Comparison of ENCODE assay signal across 21 cellular contexts in the genomic region with DNA sequence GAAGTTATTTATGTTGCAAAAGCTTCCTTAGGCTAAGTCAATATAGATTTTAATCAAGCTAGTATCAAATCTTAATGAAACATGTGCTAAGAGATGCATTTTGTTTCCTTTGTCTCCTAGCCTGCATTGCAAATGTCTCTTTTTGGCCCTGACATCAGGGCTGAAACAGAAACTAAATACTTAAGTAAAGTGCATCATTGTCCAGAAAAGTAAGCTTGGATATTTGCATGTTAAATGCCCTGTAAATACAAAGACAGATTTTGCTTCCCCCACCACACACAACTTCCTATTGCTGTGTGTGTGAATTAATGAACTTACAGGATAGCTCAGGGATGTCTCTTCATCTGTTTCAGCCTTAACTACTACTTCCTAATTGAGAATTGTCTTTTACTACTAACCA. TPM values are rescaled to one million over a fixed set of nuclear protein-coding genes. Genes with fewer than 3 reads are reported as not detected.
DNase-seq lines count a peak whose midpoint lies in the region; ATAC-seq and TF ChIP-seq lines count a peak whose summit lies in the region.
"Had no signal": no experiment of that assay in that cellular context is flagged by ENCODE, and none has a peak within 500 bp of the region (broad histone marks: within the 10 kb centered on the region; RNA-seq: fewer than 3 reads in every experiment).

No MANE protein-coding gene starts in this region.

- H4K20me1 ChIP-seq in GM23338 (replicated peaks; ENCODE audit: insufficient read depth) (no peaks in the 10 kb centered on the region), IMR-90 (ENCODE audit: insufficient read depth, low read length) (no peaks in the 10 kb centered on the region)

- no peak overlapping the region for H3K14ac ChIP-seq in IMR-90 (replicated peaks; ENCODE audit: low read depth, low read length)
- no peak overlapping the region for H3K14ac ChIP-seq in mesenchymal stem cell (ENCODE audit: low read length in 2 of 2)

- CTCF ChIA-PET in IMR-90 (lab: Yijun Ruan, JAX) = interaction anchor here (1.1 kb wide), 1 partner anchor 63 kb away, joined by 4 read pairs; no protein-coding TSS in a partner anchor
- CTCF ChIA-PET in CD4-positive, alpha-beta T cell (lab: Charles Lee) = interaction anchor here (0.8 kb wide), 1 partner anchor 35 kb away, joined by 3 read pairs; no protein-coding TSS in a partner anchor

- H2BK5ac ChIP-seq in IMR-90 (ENCODE audit: low read depth, low read length, poor library complexity, severe bottlenecking) (peak overlapping the region; percentile 5), mesenchymal stem cell (ENCODE audit: low read depth, low read length, poor library complexity, severe bottlenecking) (no peak overlapping the region)

- TF ChIP-seq POLR2A in IMR-90 (IDR thresholded peaks at IDR 0.05; ENCODE audit: low read depth, low read length) = no peak

- H3K23ac ChIP-seq in IMR-90 (ENCODE audit: low read depth, low read length) (no peak overlapping the region), mesenchymal stem cell (ENCODE audit: low read length in 2 of 2) (no peak overlapping the region)

- H3K9me3 Mint-ChIP-seq in GM23338 = no peaks in the 10 kb centered on the region
- H3K9me3 Mint-ChIP-seq in natural killer cell treated with Interleukin-12 subunit alpha and Interleukin-12 subunit beta and Interleukin-15 and Interleukin-18, amount 100 ng/mL, for 72 hours = peaks cover 3% of the 10 kb centered on the region
- H3K9me3 Mint-ChIP-seq in CD4-positive, alpha-beta T cell = no peaks in the 10 kb centered on the region

- H2AFZ ChIP-seq in GM23338 (peak overlapping the region; percentile 63; the same call in 1 of the 2 replicates), IMR-90 (replicated peaks; ENCODE audit: low read length, poor library complexity) (no peak overlapping the region), mesenchymal stem cell (ENCODE audit: low read depth, low read length) (no peak overlapping the region)

- H3K18ac ChIP-seq in IMR-90 (ENCODE audit: low read depth, low read length) (no peak overlapping the region), mesenchymal stem cell (ENCODE audit: low read depth in 1 of 2, low read length in 2 of 2) (no peak overlapping the region)

- H3K9me2 ChIP-seq in GM23338 (ENCODE audit: insufficient read depth) = no peaks in the 10 kb centered on the region

- H2AK5ac ChIP-seq in IMR-90 (ENCODE audit: low read depth, low read length) (no peak overlapping the region), mesenchymal stem cell (ENCODE audit: low read length, severe bottlenecking) (no peak overlapping the region)

- H3K4me3 ChIP-seq in GM23338 (no peak overlapping the region), IMR-90 (ENCODE audit: insufficient read depth, low read depth, low read length) (no peak overlapping the region), mesenchymal stem cell (ENCODE audit: insufficient read depth in 1 of 2, low read depth in 1 of 2, low read length in 2 of 2) (no peak overlapping the region)
- H3K4me3 ChIP-seq: HAP-1, SK-N-MC had no signal

- no peaks in the 10 kb centered on the region for H3K9me1 ChIP-seq in IMR-90 (ENCODE audit: insufficient read depth, low read length)

- intact Hi-C loops in IMR-90 (cut with micrococcal nuclease) = no loop called here
- intact Hi-C loops in CD4-positive, alpha-beta T cell (cut with DNase I, micrococcal nuclease) = no loop called here

- H3K4me1 Mint-ChIP-seq in GM23338 = peaks cover 3% of the 10 kb centered on the region; the same call in 2 of the 3 replicates
- H3K4me1 Mint-ChIP-seq in natural killer cell treated with Interleukin-12 subunit alpha and Interleukin-12 subunit beta and Interleukin-15 and Interleukin-18, amount 100 ng/mL, for 72 hours (ENCODE audit: low read depth in 2 of 2) = no peaks in the 10 kb centered on the region
- no peaks in the 10 kb centered on the region for H3K4me1 Mint-ChIP-seq in CD4-positive, alpha-beta T cell (ENCODE audit: low read depth)
- H3K4me1 Mint-ChIP-seq: T-cell had no signal

- H2BK120ac ChIP-seq in IMR-90 (ENCODE audit: low read depth, low read length) (no peak overlapping the region), mesenchymal stem cell (ENCODE audit: low read depth, low read length) (no peak overlapping the region)

- H3K36me3 ChIP-seq in GM23338 (ENCODE audit: insufficient read depth) (no peaks in the 10 kb centered on the region), IMR-90 (ENCODE audit: control insufficient read depth, insufficient read depth, low read length) (no peaks in the 10 kb centered on the region), mesenchymal stem cell (ENCODE audit: control insufficient read depth in 1 of 2, insufficient read depth in 2 of 2, low read depth in 1 of 2, low read length in 2 of 2) (no peaks in the 10 kb centered on the region)
- H3K36me3 ChIP-seq: HAP-1 had no signal

- H3K9me3 ChIP-seq in IMR-90 (ENCODE audit: control insufficient read depth, insufficient read depth, low read length) (no peaks in the 10 kb centered on the region), mesenchymal stem cell (ENCODE audit: control insufficient read depth, low read length) (no peaks in the 10 kb centered on the region)
- no peaks in the 10 kb centered on the region for H3K9me3 ChIP-seq in CD4-positive, alpha-beta T cell (ENCODE audit: control insufficient read depth, low read length)
- H3K9me3 ChIP-seq: HAP-1 had no signal

- in situ Hi-C loops in IMR-90 (cut with MboI; ENCODE audit: low sequenced_read_pairs) = no loop called here

- H3K4me2 ChIP-seq in GM23338 (no peak overlapping the region), IMR-90 (ENCODE audit: low read depth, low read length) (peak overlapping the region; percentile 22), mesenchymal stem cell (ENCODE audit: low read length, poor library complexity, severe bottlenecking) (no peak overlapping the region)

- H3K4me1 ChIP-seq in GM23338 (ENCODE audit: insufficient read depth) = peaks cover 6% of the 10 kb centered on the region
- no peaks in the 10 kb centered on the region for H3K4me1 ChIP-seq in IMR-90 (ENCODE audit: control insufficient read depth, insufficient read depth, low read length)
- no peaks in the 10 kb centered on the region for H3K4me1 ChIP-seq in mesenchymal stem cell (ENCODE audit: control insufficient read depth, insufficient read depth, low read depth, low read length)

- no peaks in the 10 kb centered on the region for H3K36me3 Mint-ChIP-seq in GM23338 (ENCODE audit: low read depth)
- no peaks in the 10 kb centered on the region for H3K36me3 Mint-ChIP-seq in natural killer cell treated with Interleukin-12 subunit alpha and Interleukin-12 subunit beta and Interleukin-15 and Interleukin-18, amount 100 ng/mL, for 72 hours
- no peaks in the 10 kb centered on the region for H3K36me3 Mint-ChIP-seq in CD4-positive, alpha-beta T cell (ENCODE audit: low read depth)
- H3K36me3 Mint-ChIP-seq: T-cell had no signal

- H2BK15ac ChIP-seq in IMR-90 (ENCODE audit: low read depth, low read length) = no peak overlapping the region
- no peak overlapping the region for H2BK15ac ChIP-seq in mesenchymal stem cell (ENCODE audit: low read depth, poor library complexity, severe bottlenecking)

- H3K79me1 ChIP-seq in IMR-90 (ENCODE audit: low read depth in 1 of 2, low read length in 2 of 2) = no peaks in the 10 kb centered on the region
- H3K79me1 ChIP-seq in mesenchymal stem cell (replicated peaks; ENCODE audit: low read length, poor library complexity, severe bottlenecking) = no peaks in the 10 kb centered on the region

- H3K79me2 ChIP-seq in GM23338 (replicated peaks; ENCODE audit: insufficient read depth) = no peaks in the 10 kb centered on the region

- POLR2A ChIA-PET in IMR-90 (lab: Charles Lee; ENCODE audit: unreplicated experiment) = no interaction called here
- POLR2A ChIA-PET in CD4-positive, alpha-beta T cell (lab: Charles Lee) = interaction anchor here (1.1 kb wide), 1 partner anchor 10 kb away, joined by 3 read pairs; a partner anchor contains a TSS

- ATAC-seq in GM18907 (IDR thresholded peaks at IDR 0.05; ENCODE audit: unreplicated experiment) (peak; percentile 51), GM23338 (no peak), IMR-90 (ENCODE audit: low read depth) (no peak), GM19023 (IDR thresholded peaks at IDR 0.05; ENCODE audit: unreplicated experiment) (no peak)
- no peak for ATAC-seq in natural killer cell treated with Interleukin-12 subunit alpha and Interleukin-12 subunit beta and Interleukin-15 and Interleukin-18, amount 100 ng/mL, for 72 hours
- no peak for ATAC-seq in CD4-positive, alpha-beta T cell (ENCODE audit: poor library complexity)
- ATAC-seq: HepG2, T-cell had no signal

- dilution Hi-C loops in IMR-90 (cut with HindIII; ENCODE audit: low sequenced_read_pairs, unreplicated experiment) = no loop called here

- H4K8ac ChIP-seq in IMR-90 (ENCODE audit: low read depth in 2 of 2, low read length in 2 of 2) (no peak overlapping the region), mesenchymal stem cell (ENCODE audit: low read length) (no peak overlapping the region)

- no peaks in the 10 kb centered on the region for H3K27me3 Mint-ChIP-seq in GM23338 (ENCODE audit: insufficient read depth, low read depth, poor library complexity)
- peaks cover 2 to 7% of the 10 kb centered on the region in 2 donors for H3K27me3 Mint-ChIP-seq in natural killer cell treated with Interleukin-12 subunit alpha and Interleukin-12 subunit beta and Interleukin-15 and Interleukin-18, amount 100 ng/mL, for 72 hours
- H3K27me3 Mint-ChIP-seq in CD4-positive, alpha-beta T cell = no peaks in the 10 kb centered on the region

- H3K4ac ChIP-seq in IMR-90 (ENCODE audit: low read depth, low read length) = no peak overlapping the region
- H3K4ac ChIP-seq in mesenchymal stem cell (ENCODE audit: low read depth in 1 of 2, low read length in 2 of 2) = no peak overlapping the region

- DNase-seq in GM23338 (ENCODE audit: low spot score) (no peak), IMR-90 (no peak), mesenchymal stem cell (peak; percentile 26), cerebellar nuclear complex (lab: John Stamatoyannopoulos, UW) (no peak)
- no peak for DNase-seq in natural killer cell treated with Interleukin-12 subunit alpha and Interleukin-12 subunit beta and Interleukin-15 and Interleukin-18, amount 100 ng/mL, for 72 hours (ENCODE audit: low spot score)
- DNase-seq in CD4-positive, alpha-beta T cell = no peak
- DNase-seq: ACHN; C1 segment of cervical spinal cord; DMS79 treated with DMSO at 0.1 percent for 48 hours; KG1; NCI-H1436 treated with DMSO at 0.1 percent for 48 hours; NCI-H2029; NK-92 treated with Interleukin-12 subunit alpha and Interleukin-12 subunit beta, amount 100 ng/mL, for 24 hours; Right ventricle myocardium superior; T-cell had no signal

- no peak overlapping the region for H3K4me3 Mint-ChIP-seq in GM23338
- H3K4me3 Mint-ChIP-seq in natural killer cell treated with Interleukin-12 subunit alpha and Interleukin-12 subunit beta and Interleukin-15 and Interleukin-18, amount 100 ng/mL, for 72 hours = no peak overlapping the region
- H3K4me3 Mint-ChIP-seq in CD4-positive, alpha-beta T cell = no peak overlapping the region
- H3K4me3 Mint-ChIP-seq: T-cell had no signal

- no peak for TF ChIP-seq CTCF in GM23338 (conservative IDR thresholded peaks at IDR 0.05; ENCODE audit: low read depth in 2 of 2)
- no peak for TF ChIP-seq CTCF in IMR-90 (conservative IDR thresholded peaks at IDR 0.05; ENCODE audit: low read depth, low read length)
- no peak for TF ChIP-seq CTCF in CD4-positive, alpha-beta T cell (IDR thresholded peaks at IDR 0.05)

- BruUV-seq in IMR-90 (replicated peaks; lab: Mats Ljungman, UMichigan) = no TSS peak

- H3K27ac Mint-ChIP-seq in GM23338 = no peak overlapping the region
- no peak overlapping the region for H3K27ac Mint-ChIP-seq in natural killer cell treated with Interleukin-12 subunit alpha and Interleukin-12 subunit beta and Interleukin-15 and Interleukin-18, amount 100 ng/mL, for 72 hours
- no peak overlapping the region for H3K27ac Mint-ChIP-seq in CD4-positive, alpha-beta T cell
- H3K27ac Mint-ChIP-seq: T-cell had no signal

- no peaks in the 10 kb centered on the region for H3F3A ChIP-seq in GM23338 (replicated peaks; ENCODE audit: low read depth)

- H4K5ac ChIP-seq in IMR-90 (ENCODE audit: low read depth, low read length) = peak overlapping the region; percentile 4; the same call in 1 of the 2 replicates

- H2BK20ac ChIP-seq in IMR-90 (ENCODE audit: low read depth, low read length) = no peak overlapping the region

- no peak overlapping the region for H2BK12ac ChIP-seq in mesenchymal stem cell (ENCODE audit: low read length in 2 of 2)

- TF ChIP-seq RAD21 in IMR-90 (IDR thresholded peaks at IDR 0.05; ENCODE audit: low read length) = no peak

- H3K27me3 ChIP-seq in GM23338 (ENCODE audit: insufficient read depth) = no peaks in the 10 kb centered on the region
- no peaks in the 10 kb centered on the region for H3K27me3 ChIP-seq in IMR-90 (ENCODE audit: control insufficient read depth, insufficient read depth, low read length)
- no peaks in the 10 kb centered on the region for H3K27me3 ChIP-seq in mesenchymal stem cell (ENCODE audit: control insufficient read depth in 1 of 2, insufficient read depth in 1 of 2, low read length in 2 of 2)
- H3K27me3 ChIP-seq in CD4-positive, alpha-beta T cell (ENCODE audit: control insufficient read depth, insufficient read depth, low read length) = no peaks in the 10 kb centered on the region

- H4K91ac ChIP-seq in IMR-90 (ENCODE audit: insufficient read depth, low read depth, low read length) (no peak overlapping the region), mesenchymal stem cell (ENCODE audit: low read length) (no peak overlapping the region)

- H3K56ac ChIP-seq in IMR-90 (ENCODE audit: extremely low read depth, insufficient read depth, low read length) = no peak overlapping the region

- H2AK9ac ChIP-seq in IMR-90 (replicated peaks; ENCODE audit: low read depth, low read length, poor library complexity) = no peak overlapping the region

- H3K27ac ChIP-seq in GM23338 (ENCODE audit: low read depth) (no peak overlapping the region; the same call in 1 of the 2 replicates), IMR-90 (ENCODE audit: insufficient read depth, low read length) (no peak overlapping the region), mesenchymal stem cell (ENCODE audit: low read length, poor library complexity, severe bottlenecking) (no peak overlapping the region)
- H3K27ac ChIP-seq in CD4-positive, alpha-beta T cell (ENCODE audit: low read depth, low read length) = no peak overlapping the region
- H3K27ac ChIP-seq: SK-N-MC had no signal

- H3K9ac ChIP-seq in IMR-90 (ENCODE audit: low read depth, low read length) (no peak overlapping the region), mesenchymal stem cell (ENCODE audit: low read length) (no peak overlapping the region)

RNA-seq across cellular contexts. Expression of a gene that starts 9.9 kb away (rescaled TPM):
- total RNA-seq in GM23338 (2014; rRNA removed; shearing (Covaris generic)) = 11.5 and 12.5 TPM in 2 replicates
- polyA plus RNA-seq in GM23338 (2016; fragmentation: Nextera tagmentation; extraction: Ambion mirVana) (1.8 and 2.5 TPM in 2 replicates), IMR-90 (2012; rRNA removed) (26.8 and 30.6 TPM in 2 replicates)
- 28.1 and 32.8 TPM in 2 replicates for total RNA-seq in IMR-90 (2012; rRNA removed)
- 10.8 and 17.7 TPM in 2 replicates for polyA plus RNA-seq in IMR-90 (2012; cell fraction: cytosol; rRNA removed)
- 41.6 and 41.8 TPM in 2 replicates for polyA plus RNA-seq in IMR-90 (2012; cell fraction: nucleus; rRNA removed; ENCODE audit: low replicate concordance)
- polyA plus RNA-seq in mesenchymal stem cell (2013, experiment 1 of 2) = 8.3 TPM
- 9.1 TPM for polyA plus RNA-seq in mesenchymal stem cell (2013, experiment 2 of 2)
- 10 to 100 TPM; 21.0 to 37.6 TPM for total RNA-seq in natural killer cell treated with Interleukin-12 subunit alpha and Interleukin-12 subunit beta and Interleukin-15 and Interleukin-18, amount 100 ng/mL, for 72 hours
- total RNA-seq in CD4-positive, alpha-beta T cell = 10 to 100 TPM; 23.7 to 26.7 TPM

RNA-seq across cellular contexts. Expression of a gene that starts 18.5 kb away (rescaled TPM):
- not detected in 2 replicates for total RNA-seq in GM23338 (2014; rRNA removed; shearing (Covaris generic))
- polyA plus RNA-seq in GM23338 (2016; fragmentation: Nextera tagmentation; extraction: Ambion mirVana) (not detected in 2 replicates), IMR-90 (2012; rRNA removed) (not detected in 2 replicates)
- not detected in 2 replicates for total RNA-seq in IMR-90 (2012; rRNA removed)
- polyA plus RNA-seq in IMR-90 (2012; cell fraction: cytosol; rRNA removed) = not detected in 2 replicates
- polyA plus RNA-seq in IMR-90 (2012; cell fraction: nucleus; rRNA removed; ENCODE audit: low replicate concordance) = not detected in 2 replicates
- not detected for polyA plus RNA-seq in mesenchymal stem cell (2013, experiment 1 of 2)
- polyA plus RNA-seq in mesenchymal stem cell (2013, experiment 2 of 2) = 0.04 TPM
- total RNA-seq in natural killer cell treated with Interleukin-12 subunit alpha and Interleukin-12 subunit beta and Interleukin-15 and Interleukin-18, amount 100 ng/mL, for 72 hours = under 1 TPM; 0.29 to 0.73 TPM
- not detected for total RNA-seq in CD4-positive, alpha-beta T cell
- total RNA-seq: HepG2, OCI-LY7, Right ventricle myocardium superior, T-cell had no signal
- polyA plus RNA-seq: HepG2 had no signal
